1 cellular context compared by ENCODE assay signal in the genomic region with DNA sequence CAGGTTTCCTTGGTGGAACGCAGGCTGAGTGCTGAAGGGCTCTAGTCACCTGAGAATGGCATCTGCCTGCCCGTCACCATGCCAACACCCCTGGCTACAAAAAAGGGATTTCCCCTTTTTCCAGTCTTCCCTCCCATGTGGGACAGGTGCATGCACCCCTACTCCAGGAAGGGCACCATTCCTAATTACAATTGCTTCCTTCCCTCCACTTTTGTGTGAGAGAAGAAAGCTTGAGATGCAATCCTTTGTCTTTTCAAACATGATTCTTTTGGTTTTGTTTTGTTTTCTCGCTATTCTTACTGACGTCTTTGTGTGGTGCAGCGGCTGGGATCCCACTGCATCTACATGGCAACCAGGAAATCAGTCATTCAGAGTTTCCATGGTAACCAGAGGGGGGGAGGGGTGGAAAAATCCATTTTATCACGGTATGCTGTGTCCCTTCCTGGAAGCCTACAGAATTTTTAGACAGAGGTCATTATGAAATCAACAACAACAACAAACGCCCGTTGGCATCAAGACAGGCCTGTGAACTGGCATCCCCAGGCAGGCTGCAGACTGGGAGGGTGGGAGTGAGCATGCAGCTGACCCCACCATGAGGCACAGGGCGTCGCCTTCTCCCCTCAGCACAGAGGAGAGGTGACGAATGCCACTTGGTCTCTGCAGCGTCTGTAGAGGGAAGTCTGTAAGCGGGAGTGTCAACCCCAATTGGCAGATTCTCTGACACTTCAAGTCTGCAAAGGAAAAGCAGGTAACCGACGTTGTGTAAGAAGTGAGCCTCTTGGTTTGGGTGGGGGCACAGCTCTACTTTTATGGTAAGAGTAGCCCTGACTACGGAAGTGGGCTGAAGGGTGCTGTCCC.
TF ChIP-seq lines count a peak whose summit lies in the region.

No MANE protein-coding gene starts in this region.

TF ChIP-seq in SK-N-SH, 30 proteins besides CTCF, POLR2A, EP300 and RAD21 (continued from another document):
- TF ChIP-seq, protein P1, sequence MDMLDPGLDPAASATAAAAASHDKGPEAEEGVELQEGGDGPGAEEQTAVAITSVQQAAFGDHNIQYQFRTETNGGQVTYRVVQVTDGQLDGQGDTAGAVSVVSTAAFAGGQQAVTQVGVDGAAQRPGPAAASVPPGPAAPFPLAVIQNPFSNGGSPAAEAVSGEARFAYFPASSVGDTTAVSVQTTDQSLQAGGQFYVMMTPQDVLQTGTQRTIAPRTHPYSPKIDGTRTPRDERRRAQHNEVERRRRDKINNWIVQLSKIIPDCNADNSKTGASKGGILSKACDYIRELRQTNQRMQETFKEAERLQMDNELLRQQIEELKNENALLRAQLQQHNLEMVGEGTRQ (IDR thresholded peaks at IDR 0.05; ENCODE audit: borderline replicate concordance, low read depth, low read length), result no peak
- TF ChIP-seq RCOR1 (IDR thresholded peaks at IDR 0.05; ENCODE audit: low read length) (no peak), MEF2A (IDR thresholded peaks at IDR 0.05; ENCODE audit: borderline replicate concordance, low read depth) (no peak), TEAD4 (IDR thresholded peaks at IDR 0.05; ENCODE audit: borderline replicate concordance, insufficient read depth) (no peak), TAF1 (IDR thresholded peaks at IDR 0.05; ENCODE audit: borderline replicate concordance, low read depth, low read length) (no peak), FOSL2 (IDR thresholded peaks at IDR 0.05; ENCODE audit: borderline replicate concordance, low read depth) (no peak), TCF12 (IDR thresholded peaks at IDR 0.05) (no peak), ELF1 (IDR thresholded peaks at IDR 0.05) (no peak), GATA2 (CRISPR knock-in tag; IDR thresholded peaks at IDR 0.05) (no peak)
- TF ChIP-seq, protein P2, sequence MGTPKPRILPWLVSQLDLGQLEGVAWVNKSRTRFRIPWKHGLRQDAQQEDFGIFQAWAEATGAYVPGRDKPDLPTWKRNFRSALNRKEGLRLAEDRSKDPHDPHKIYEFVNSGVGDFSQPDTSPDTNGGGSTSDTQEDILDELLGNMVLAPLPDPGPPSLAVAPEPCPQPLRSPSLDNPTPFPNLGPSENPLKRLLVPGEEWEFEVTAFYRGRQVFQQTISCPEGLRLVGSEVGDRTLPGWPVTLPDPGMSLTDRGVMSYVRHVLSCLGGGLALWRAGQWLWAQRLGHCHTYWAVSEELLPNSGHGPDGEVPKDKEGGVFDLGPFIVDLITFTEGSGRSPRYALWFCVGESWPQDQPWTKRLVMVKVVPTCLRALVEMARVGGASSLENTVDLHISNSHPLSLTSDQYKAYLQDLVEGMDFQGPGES (IDR thresholded peaks at IDR 0.05; ENCODE audit: low read depth, low read length), result no peak
- TF ChIP-seq, protein P3, sequence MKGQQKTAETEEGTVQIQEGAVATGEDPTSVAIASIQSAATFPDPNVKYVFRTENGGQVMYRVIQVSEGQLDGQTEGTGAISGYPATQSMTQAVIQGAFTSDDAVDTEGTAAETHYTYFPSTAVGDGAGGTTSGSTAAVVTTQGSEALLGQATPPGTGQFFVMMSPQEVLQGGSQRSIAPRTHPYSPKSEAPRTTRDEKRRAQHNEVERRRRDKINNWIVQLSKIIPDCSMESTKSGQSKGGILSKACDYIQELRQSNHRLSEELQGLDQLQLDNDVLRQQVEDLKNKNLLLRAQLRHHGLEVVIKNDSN (IDR thresholded peaks at IDR 0.05; ENCODE audit: borderline replicate concordance, low read depth), result no peak
